In the genomic region with DNA sequence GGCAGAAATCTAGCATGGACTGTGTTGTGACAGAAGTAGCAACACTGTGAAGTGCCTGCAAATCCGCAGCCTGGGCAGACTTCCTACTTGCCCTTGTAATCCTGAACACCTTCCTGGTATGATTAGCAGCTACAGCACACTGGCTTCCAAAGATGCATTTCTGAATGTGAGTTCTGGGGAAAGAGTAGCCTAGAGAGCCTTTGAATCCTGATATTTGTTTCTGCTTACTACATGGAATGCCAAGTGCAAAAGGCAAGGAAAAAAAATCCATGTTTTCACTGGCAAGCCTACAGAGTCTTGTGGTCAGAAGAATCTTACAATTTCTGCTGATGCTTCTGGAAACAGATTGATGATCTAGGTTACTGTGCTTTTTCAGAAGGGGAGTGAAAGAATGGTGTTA, we compare ENCODE assay signal across 13 cellular contexts.
DNase-seq lines count a peak whose midpoint lies in the region; TF ChIP-seq lines count a peak whose summit lies in the region.
"Had no signal": no experiment of that assay in that cellular context is flagged by ENCODE, and none has a peak within 500 bp of the region (broad histone marks: within the 10 kb centered on the region; RNA-seq: fewer than 3 reads in every experiment).

No MANE protein-coding gene starts in this region.

- H3K36me3 ChIP-seq in adipocyte (ENCODE audit: control insufficient read depth, insufficient read depth, low read length, severe bottlenecking) = no peaks in the 10 kb centered on the region
- H3K36me3 ChIP-seq in smooth muscle cell (ENCODE audit: low read depth) = no peaks in the 10 kb centered on the region
- no peaks in the 10 kb centered on the region for H3K36me3 ChIP-seq in SK-N-SH (replicated peaks in 1 of 2; ENCODE audit: control insufficient read depth in 1 of 2, insufficient read depth in 2 of 2, low read length in 1 of 2)

- H3K9ac ChIP-seq in adipocyte (ENCODE audit: low read length) (no peak overlapping the region), smooth muscle cell (ENCODE audit: low read depth) (peak overlapping the region; percentile 45), SK-N-SH (no peak overlapping the region)

- TF ChIP-seq CTCF in smooth muscle cell (IDR thresholded peaks at IDR 0.05; ENCODE audit: borderline replicate concordance, insufficient read depth, poor library complexity, severe bottlenecking) (no peak), SK-N-SH (IDR thresholded peaks at IDR 0.05) (no peak)

- H3K4me3 ChIP-seq in adipocyte (ENCODE audit: low read length) = no peak overlapping the region
- H3K4me3 ChIP-seq in smooth muscle cell = no peak overlapping the region
- H3K4me3 ChIP-seq in SK-N-SH (ENCODE audit: low read depth in 2 of 2, low read length in 1 of 2) = no peak overlapping the region
- H3K4me3 ChIP-seq: hepatocyte had no signal

- TF ChIP-seq RAD21 in SK-N-SH (IDR thresholded peaks at IDR 0.05; ENCODE audit: low read length) = no peak

- H3K27ac ChIP-seq in smooth muscle cell (ENCODE audit: low read depth) (peak overlapping the region; percentile 86), SK-N-SH (ENCODE audit: low read depth in 2 of 2, low read length in 1 of 2) (no peak overlapping the region)
- H3K27ac ChIP-seq: hepatocyte had no signal

- H3K27me3 ChIP-seq in adipocyte (replicated peaks; ENCODE audit: control insufficient read depth, insufficient read depth, low read length) = no peaks in the 10 kb centered on the region
- H3K27me3 ChIP-seq in smooth muscle cell (ENCODE audit: low read depth) = no peaks in the 10 kb centered on the region
- no peaks in the 10 kb centered on the region for H3K27me3 ChIP-seq in SK-N-SH (ENCODE audit: insufficient read depth)
- H3K27me3 ChIP-seq: hepatocyte had no signal

- H2AFZ ChIP-seq in smooth muscle cell (ENCODE audit: low read depth) = no peak overlapping the region
- H2AFZ ChIP-seq in SK-N-SH (ENCODE audit: low read depth) = no peak overlapping the region
- H2AFZ ChIP-seq: hepatocyte had no signal

- H3K9me3 ChIP-seq in adipocyte (ENCODE audit: control insufficient read depth, low read length) (no peaks in the 10 kb centered on the region), smooth muscle cell (replicated peaks; ENCODE audit: low read depth) (no peaks in the 10 kb centered on the region), SK-N-SH (no peaks in the 10 kb centered on the region)

- 31% methylated on average over 1 of the region's 1 CpG for WGBS in smooth muscle cell (ENCODE audit: low lambda C conversion rate)
- 22% methylated on average over 1 of the region's 1 CpG for WGBS in SK-N-SH (ENCODE audit: low lambda C conversion rate)

- H3K4me2 ChIP-seq in smooth muscle cell = peak overlapping the region; percentile 70
- H3K4me2 ChIP-seq in SK-N-SH = no peak overlapping the region

- DNase-seq in NCI-H1417 (lab: John Stamatoyannopoulos, UW) (peak in 2 of 3 experiments; percentile 20 to 25), NCI-H1417 treated with DMSO at 0.1 percent for 48 hours (lab: John Stamatoyannopoulos, UW) (no peak), adipocyte (ENCODE audit: low read depth) (peak; percentile 74), glomerular visceral epithelial cell (ENCODE audit: extremely low spot score) (peak; percentile 43), smooth muscle cell (lab: John Stamatoyannopoulos, UW; ENCODE audit: unreplicated experiment) (no peak), GM19238 (ENCODE audit: insufficient read length, low spot score) (no peak), SK-N-SH (no peak), NCI-H2081 treated with DMSO at 0.1 percent for 48 hours (lab: John Stamatoyannopoulos, UW) (no peak)
- DNase-seq: 8988T; NCI-H2171; RPMI8226; stimulated activated CD4-positive, alpha-beta T cell treated with anti-CD3 and anti-CD28 coated beads, Interleukin-15, amount 100 ng/mL, for 24 hours had no signal

- CTCF ChIA-PET in SK-N-SH (lab: Yijun Ruan, JAX) = no interaction called here

- no peaks in the 10 kb centered on the region for H3K9me2 ChIP-seq in SK-N-SH

- peaks cover 24% of the 10 kb centered on the region for H3K4me1 ChIP-seq in adipocyte (ENCODE audit: control insufficient read depth, insufficient read depth, low read length)
- no peaks in the 10 kb centered on the region for H3K4me1 ChIP-seq in smooth muscle cell (ENCODE audit: low read depth)
- no peaks in the 10 kb centered on the region for H3K4me1 ChIP-seq in SK-N-SH (ENCODE audit: control insufficient read depth in 1 of 2, insufficient read depth in 2 of 2, low read depth in 1 of 2, low read length in 1 of 2)

- no peaks in the 10 kb centered on the region for H3F3A ChIP-seq in smooth muscle cell (ENCODE audit: low read depth)
- no peaks in the 10 kb centered on the region for H3F3A ChIP-seq in SK-N-SH (replicated peaks; ENCODE audit: insufficient read depth)

- no peaks in the 10 kb centered on the region for H3K79me2 ChIP-seq in smooth muscle cell (ENCODE audit: low read depth)
- H3K79me2 ChIP-seq in SK-N-SH (ENCODE audit: insufficient read depth) = no peaks in the 10 kb centered on the region
- H3K79me2 ChIP-seq: hepatocyte had no signal

- POLR2A ChIA-PET in SK-N-SH (lab: Yijun Ruan, JAX) = no interaction called here

- H4K20me1 ChIP-seq in smooth muscle cell (ENCODE audit: low read depth) (no peaks in the 10 kb centered on the region), SK-N-SH (ENCODE audit: insufficient read depth) (no peaks in the 10 kb centered on the region)

- no peak for TF ChIP-seq EP300 in SK-N-SH (IDR thresholded peaks at IDR 0.05; ENCODE audit: borderline replicate concordance in 1 of 2, low read depth in 1 of 2, low read length in 1 of 2)

TF ChIP-seq in SK-N-SH, 30 proteins besides CTCF, POLR2A, EP300 and RAD21:
- no peak for TF ChIP-seq CHD2 (IDR thresholded peaks at IDR 0.05; ENCODE audit: low read length, partially characterized antibody)
- no peak for TF ChIP-seq RFX5 (IDR thresholded peaks at IDR 0.05; ENCODE audit: low read length)
- no peak for TF ChIP-seq POLR2AphosphoS5 (IDR thresholded peaks at IDR 0.05; ENCODE audit: low read depth, low read length)
- TF ChIP-seq TAF1 (IDR thresholded peaks at IDR 0.05; ENCODE audit: borderline replicate concordance, low read depth, low read length) = no peak
- no peak for TF ChIP-seq RXRA (IDR thresholded peaks at IDR 0.05; ENCODE audit: borderline replicate concordance, low read depth)
- TF ChIP-seq, protein P1, sequence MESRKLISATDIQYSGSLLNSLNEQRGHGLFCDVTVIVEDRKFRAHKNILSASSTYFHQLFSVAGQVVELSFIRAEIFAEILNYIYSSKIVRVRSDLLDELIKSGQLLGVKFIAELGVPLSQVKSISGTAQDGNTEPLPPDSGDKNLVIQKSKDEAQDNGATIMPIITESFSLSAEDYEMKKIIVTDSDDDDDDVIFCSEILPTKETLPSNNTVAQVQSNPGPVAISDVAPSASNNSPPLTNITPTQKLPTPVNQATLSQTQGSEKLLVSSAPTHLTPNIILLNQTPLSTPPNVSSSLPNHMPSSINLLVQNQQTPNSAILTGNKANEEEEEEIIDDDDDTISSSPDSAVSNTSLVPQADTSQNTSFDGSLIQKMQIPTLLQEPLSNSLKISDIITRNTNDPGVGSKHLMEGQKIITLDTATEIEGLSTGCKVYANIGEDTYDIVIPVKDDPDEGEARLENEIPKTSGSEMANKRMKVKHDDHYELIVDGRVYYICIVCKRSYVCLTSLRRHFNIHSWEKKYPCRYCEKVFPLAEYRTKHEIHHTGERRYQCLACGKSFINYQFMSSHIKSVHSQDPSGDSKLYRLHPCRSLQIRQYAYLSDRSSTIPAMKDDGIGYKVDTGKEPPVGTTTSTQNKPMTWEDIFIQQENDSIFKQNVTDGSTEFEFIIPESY (IDR thresholded peaks at IDR 0.05; ENCODE audit: borderline replicate concordance, low read depth) = no peak
- TF ChIP-seq, protein P2, sequence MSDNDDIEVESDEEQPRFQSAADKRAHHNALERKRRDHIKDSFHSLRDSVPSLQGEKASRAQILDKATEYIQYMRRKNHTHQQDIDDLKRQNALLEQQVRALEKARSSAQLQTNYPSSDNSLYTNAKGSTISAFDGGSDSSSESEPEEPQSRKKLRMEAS (IDR thresholded peaks at IDR 0.05; ENCODE audit: low read depth) = no peak
- no peak for TF ChIP-seq ELF1 (IDR thresholded peaks at IDR 0.05)
- TF ChIP-seq FOXJ3 (CRISPR knock-in tag; IDR thresholded peaks at IDR 0.05) = no peak
- no peak for TF ChIP-seq FOSL2 (IDR thresholded peaks at IDR 0.05; ENCODE audit: borderline replicate concordance, low read depth)
- no peak for TF ChIP-seq GABPA (IDR thresholded peaks at IDR 0.05; ENCODE audit: low read depth)
- TF ChIP-seq, protein P3, sequence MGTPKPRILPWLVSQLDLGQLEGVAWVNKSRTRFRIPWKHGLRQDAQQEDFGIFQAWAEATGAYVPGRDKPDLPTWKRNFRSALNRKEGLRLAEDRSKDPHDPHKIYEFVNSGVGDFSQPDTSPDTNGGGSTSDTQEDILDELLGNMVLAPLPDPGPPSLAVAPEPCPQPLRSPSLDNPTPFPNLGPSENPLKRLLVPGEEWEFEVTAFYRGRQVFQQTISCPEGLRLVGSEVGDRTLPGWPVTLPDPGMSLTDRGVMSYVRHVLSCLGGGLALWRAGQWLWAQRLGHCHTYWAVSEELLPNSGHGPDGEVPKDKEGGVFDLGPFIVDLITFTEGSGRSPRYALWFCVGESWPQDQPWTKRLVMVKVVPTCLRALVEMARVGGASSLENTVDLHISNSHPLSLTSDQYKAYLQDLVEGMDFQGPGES (IDR thresholded peaks at IDR 0.05; ENCODE audit: low read depth, low read length) = no peak
- no peak for TF ChIP-seq MEF2A (IDR thresholded peaks at IDR 0.05; ENCODE audit: borderline replicate concordance, low read depth)
- TF ChIP-seq NFIC (IDR thresholded peaks at IDR 0.05; ENCODE audit: borderline replicate concordance) = no peak
- TF ChIP-seq SMC3 (IDR thresholded peaks at IDR 0.05; ENCODE audit: low read depth, low read length) = no peak
- no peak for TF ChIP-seq JUND (IDR thresholded peaks at IDR 0.05)

Comparison
In these comparisons a context has a peak if more than half of its experiments do, and no peak if none do; other contexts are left out.
1. DNase-seq: peak in NCI-H1417 (2 of 3), adipocyte (single experiment) and glomerular visceral epithelial cell (single experiment); none in NCI-H1417 treated with DMSO at 0.1 percent for 48 hours (single experiment), smooth muscle cell (single experiment), GM19238 (single experiment), SK-N-SH (single experiment) and NCI-H2081 treated with DMSO at 0.1 percent for 48 hours (single experiment).